ENCODE assay signal across 1 cellular context in genomic region chr6:52495859-52496396, GRCh38.
TF ChIP-seq lines count a peak whose summit lies in the region.

No MANE protein-coding gene starts in this region.

TF ChIP-seq in GM23338, 12 proteins besides CTCF, POLR2A, EP300 and RAD21:
- TF ChIP-seq STAT1 (IDR thresholded peaks at IDR 0.05; ENCODE audit: unreplicated experiment) (no peak), CREB1 (CRISPR knock-in tag; IDR thresholded peaks at IDR 0.05; ENCODE audit: low read depth) (no peak), ZNF331 (CRISPR knock-in tag; IDR thresholded peaks at IDR 0.05; ENCODE audit: low read depth) (no peak), ETS1 (IDR thresholded peaks at IDR 0.05) (no peak), REST (IDR thresholded peaks at IDR 0.05; ENCODE audit: unreplicated experiment) (no peak), NANOG (IDR thresholded peaks at IDR 0.05; ENCODE audit: borderline replicate concordance) (no peak), JUNB (IDR thresholded peaks at IDR 0.05; ENCODE audit: unreplicated experiment) (no peak), EZH2phosphoT487 (IDR thresholded peaks at IDR 0.05; ENCODE audit: unreplicated experiment) (no peak), ZNF114 (CRISPR knock-in tag; IDR thresholded peaks at IDR 0.05) (no peak), EZH2 (IDR thresholded peaks at IDR 0.05; ENCODE audit: low read depth, unreplicated experiment) (no peak), POLR2AphosphoS5 (IDR thresholded peaks at IDR 0.05; ENCODE audit: low read depth) (no peak), ZNF462 (CRISPR knock-in tag; IDR thresholded peaks at IDR 0.05) (no peak)
